ENCODE assay signal across 9 cellular contexts in genomic region chr17:45230787-45231480, GRCh38. TPM values are rescaled to one million over a fixed set of nuclear protein-coding genes. Genes with fewer than 3 reads are reported as not detected.
A peak's percentile ranks its signal among the peaks of the same experiment; 100 is the strongest.
DNase-seq lines count a peak whose midpoint lies in the region; ATAC-seq and TF ChIP-seq lines count a peak whose summit lies in the region.
"Had no signal": no experiment of that assay in that cellular context is flagged by ENCODE, and none has a peak within 500 bp of the region (broad histone marks: within the 10 kb centered on the region; RNA-seq: fewer than 3 reads in every experiment).

No MANE protein-coding gene starts in this region.

- no peak overlapping the region for H3K9ac ChIP-seq in KMS-11

- no peak for DNase-seq in CD4-positive, CD25-positive, alpha-beta regulatory T cell
- DNase-seq in islet precursor cell (peak; percentile 73), omental fat pad (ENCODE audit: low spot score) (no peak), T-helper 9 cell (no peak)
- no peak for DNase-seq in stimulated activated CD4-positive, alpha-beta T cell treated with anti-CD3 and anti-CD28 coated beads, Interleukin-12 subunit alpha, Interleukin-12 subunit beta, amount 100 ng/mL, for 4 hours

- H3K4me3 Mint-ChIP-seq in CD4-positive, CD25-positive, alpha-beta regulatory T cell: peak overlapping the region; percentile 65 to 99 (median 77)
- H3K4me3 Mint-ChIP-seq in activated T-helper 17 cell treated with anti-CD3 and anti-CD28 coated beads, Interleukin-2, amount 50 U/mL, for 72 hours: peak overlapping the region; percentile 92

- no peak for TF ChIP-seq CTCF in KMS-11 (conservative IDR thresholded peaks at IDR 0.05; ENCODE audit: low read depth, low read length)
- TF ChIP-seq CTCF in omental fat pad (IDR thresholded peaks at IDR 0.05): no peak

- H3K36me3 Mint-ChIP-seq in CD4-positive, CD25-positive, alpha-beta regulatory T cell: peaks cover 25% of the 10 kb centered on the region
- peaks cover 99% of the 10 kb centered on the region for H3K36me3 Mint-ChIP-seq in activated T-helper 17 cell treated with anti-CD3 and anti-CD28 coated beads, Interleukin-2, amount 50 U/mL, for 72 hours (ENCODE audit: low read depth)

- H3K36me3 ChIP-seq in CD4-positive, CD25-positive, alpha-beta regulatory T cell (ENCODE audit: control insufficient read depth, insufficient read depth, low read length): peaks cover 38% of the 10 kb centered on the region
- H3K36me3 ChIP-seq in KMS-11 (ENCODE audit: insufficient read depth): no peaks in the 10 kb centered on the region

- H3K27me3 Mint-ChIP-seq in CD4-positive, CD25-positive, alpha-beta regulatory T cell: peaks cover 11% of the 10 kb centered on the region
- no peaks in the 10 kb centered on the region for H3K27me3 Mint-ChIP-seq in activated T-helper 17 cell treated with anti-CD3 and anti-CD28 coated beads, Interleukin-2, amount 50 U/mL, for 72 hours

- peak overlapping the region; percentile 100; the same call in 1 of the 2 replicates for H3K4me2 ChIP-seq in KMS-11

- peaks cover 5 to 97% (median 55%) of the 10 kb centered on the region in 4 donors for H3K4me1 Mint-ChIP-seq in CD4-positive, CD25-positive, alpha-beta regulatory T cell
- H3K4me1 Mint-ChIP-seq in activated T-helper 17 cell treated with anti-CD3 and anti-CD28 coated beads, Interleukin-2, amount 50 U/mL, for 72 hours: peaks cover 31% of the 10 kb centered on the region

- peaks cover 95% of the 10 kb centered on the region for H3K4me1 ChIP-seq in CD4-positive, CD25-positive, alpha-beta regulatory T cell (ENCODE audit: control insufficient read depth, insufficient read depth, low read length, poor library complexity, severe bottlenecking)
- peaks cover 93% of the 10 kb centered on the region for H3K4me1 ChIP-seq in KMS-11 (ENCODE audit: low read depth, poor library complexity, severe bottlenecking)

- no peaks in the 10 kb centered on the region for H3K27me3 ChIP-seq in CD4-positive, CD25-positive, alpha-beta regulatory T cell (ENCODE audit: control insufficient read depth, insufficient read depth, low read length)
- H3K27me3 ChIP-seq in KMS-11 (ENCODE audit: insufficient read depth, low read depth): no peaks in the 10 kb centered on the region

- H3K27ac ChIP-seq in CD4-positive, CD25-positive, alpha-beta regulatory T cell (ENCODE audit: insufficient read depth, low read length, poor library complexity, severe bottlenecking): peak overlapping the region; percentile 98
- peak overlapping the region; percentile 97; the same call in 1 of the 2 replicates for H3K27ac ChIP-seq in KMS-11

- no peak overlapping the region for H3K4me3 ChIP-seq in CD4-positive, CD25-positive, alpha-beta regulatory T cell (ENCODE audit: low read depth, low read length)
- H3K4me3 ChIP-seq in KMS-11 (IDR thresholded peaks at IDR 0.05; ENCODE audit: insufficient read depth, low read depth, low read length): no peak overlapping the region

- ATAC-seq in CD4-positive, CD25-positive, alpha-beta regulatory T cell (ENCODE audit: low read depth in 2 of 2): no peak
- ATAC-seq in activated T-helper 17 cell treated with anti-CD3 and anti-CD28 coated beads, Interleukin-2, amount 50 U/mL, for 72 hours (replicated peaks): no peak
- ATAC-seq in HG02763 (IDR thresholded peaks at IDR 0.05; ENCODE audit: unreplicated experiment) (no peak), omental fat pad (ENCODE audit: low FRiP score) (no peak)

- no peaks in the 10 kb centered on the region for H3K9me3 Mint-ChIP-seq in CD4-positive, CD25-positive, alpha-beta regulatory T cell
- no peaks in the 10 kb centered on the region for H3K9me3 Mint-ChIP-seq in activated T-helper 17 cell treated with anti-CD3 and anti-CD28 coated beads, Interleukin-2, amount 50 U/mL, for 72 hours

- no peak overlapping the region for H2AFZ ChIP-seq in KMS-11 (ENCODE audit: low read depth)

- peak overlapping the region; percentile 99 to 100 (median 100) for H3K27ac Mint-ChIP-seq in CD4-positive, CD25-positive, alpha-beta regulatory T cell
- peak overlapping the region; percentile 99 for H3K27ac Mint-ChIP-seq in activated T-helper 17 cell treated with anti-CD3 and anti-CD28 coated beads, Interleukin-2, amount 50 U/mL, for 72 hours

- H3K79me2 ChIP-seq in KMS-11 (ENCODE audit: insufficient read depth, low read depth): peaks cover 74% of the 10 kb centered on the region

- no peaks in the 10 kb centered on the region for H4K20me1 ChIP-seq in KMS-11 (ENCODE audit: insufficient read depth)

- H3K9me3 ChIP-seq in CD4-positive, CD25-positive, alpha-beta regulatory T cell (ENCODE audit: control insufficient read depth in 2 of 2, low read length in 2 of 2): no peaks in the 10 kb centered on the region

RNA-seq across cellular contexts. Expression of gene FMNL1, which starts 9.2 kb away (rescaled TPM):
- 575 TPM for total RNA-seq in CD4-positive, CD25-positive, alpha-beta regulatory T cell
- polyA plus RNA-seq in CD4-positive, CD25-positive, alpha-beta regulatory T cell: 10 to 100 TPM; 22.8 to 28.5 (median 24.7) TPM
- 100 to 1,000 TPM; 262 to 496 TPM for total RNA-seq in activated T-helper 17 cell treated with anti-CD3 and anti-CD28 coated beads, Interleukin-2, amount 50 U/mL, for 72 hours
- total RNA-seq in omental fat pad: 10 to 100 TPM; 19.7 to 56.4 (median 38.8) TPM

RNA-seq across cellular contexts. Expression of gene SPATA32, which starts 31.0 kb away (rescaled TPM):
- 0.20 TPM for total RNA-seq in CD4-positive, CD25-positive, alpha-beta regulatory T cell
- under 1 TPM in 2 of 4 donors, not detected in 2; 0.36 to 0.60 TPM for polyA plus RNA-seq in CD4-positive, CD25-positive, alpha-beta regulatory T cell
- total RNA-seq in activated T-helper 17 cell treated with anti-CD3 and anti-CD28 coated beads, Interleukin-2, amount 50 U/mL, for 72 hours: under 1 TPM; 0.13 to 0.32 TPM
- under 1 TPM in 1 of 4 donors, not detected in 3; 0.65 TPM for total RNA-seq in omental fat pad
- total RNA-seq: astrocyte had no signal

Comparison
In these comparisons a context has a peak if more than half of its experiments do, and no peak if none do; other contexts are left out.
1. RNA of gene FMNL1, which starts 9.2 kb away (total RNA-seq): 575 TPM in CD4-positive, CD25-positive, alpha-beta regulatory T cell (single experiment) and 262 to 496 TPM in activated T-helper 17 cell treated with anti-CD3 and anti-CD28 coated beads, Interleukin-2, amount 50 U/mL, for 72 hours; 19.7 to 56.4 TPM in omental fat pad; every median in the first group is over 4 times any median in the second.